Comparison of ENCODE assay signal across 23 cellular contexts in the genomic region with DNA sequence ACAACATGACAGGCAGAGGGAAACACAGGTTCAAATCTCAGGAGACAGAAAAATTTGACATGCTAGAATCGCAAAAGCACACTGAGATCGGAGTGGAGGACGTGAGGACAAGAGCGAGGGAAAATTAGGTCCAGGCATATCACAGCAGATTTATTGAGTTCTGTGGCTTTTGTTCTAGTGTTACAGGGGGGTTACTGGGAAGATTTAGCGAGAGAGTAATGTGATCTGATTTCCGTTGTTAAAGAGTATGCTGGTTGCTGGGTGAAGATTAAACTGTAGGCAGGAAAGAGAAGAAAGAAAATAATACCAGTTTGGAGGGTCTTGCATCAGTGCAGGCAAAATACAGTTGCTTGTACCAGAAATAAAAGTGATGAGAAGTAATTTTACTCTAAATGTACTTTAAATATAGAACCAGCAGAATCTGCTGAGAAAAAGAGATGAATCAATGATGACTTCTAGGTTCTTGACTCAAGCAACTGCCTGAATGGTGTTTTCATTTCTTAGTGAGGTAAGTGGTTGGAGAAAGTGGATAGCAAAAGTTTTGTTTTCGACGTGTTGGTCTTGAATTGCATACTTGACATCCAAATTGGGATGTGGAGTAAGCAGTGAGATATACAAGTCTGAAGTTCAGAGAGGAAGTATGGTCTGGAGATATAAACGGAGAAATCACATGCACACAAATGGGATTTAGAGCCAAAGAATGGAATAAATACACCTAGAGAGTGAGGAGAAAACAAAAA.
"Had no signal": no experiment of that assay in that cellular context is flagged by ENCODE, and none has a peak within 500 bp of the region (broad histone marks: within the 10 kb centered on the region; RNA-seq: fewer than 3 reads in every experiment).

No MANE protein-coding gene starts in this region.

- H3K4me1 Mint-ChIP-seq: activated CD4-positive, alpha-beta memory T cell treated with anti-CD3 and anti-CD28 coated beads, Interleukin-2, amount 10 ng/mL, durations not matched to agents 7 days and 5 days; activated CD8-positive, alpha-beta memory T cell treated with anti-CD3 and anti-CD28 coated beads, Interleukin-2, amount 10 ng/mL, durations not matched to agents 7 days and 5 days; activated naive CD8-positive, alpha-beta T cell treated with anti-CD3 and anti-CD28 coated beads for 36 hours; activated T-helper 17 cell treated with anti-CD3 and anti-CD28 coated beads, Interleukin-2, amount 50 U/mL, for 72 hours; naive thymus-derived CD4-positive, alpha-beta T cell; stimulated activated effector memory CD8-positive, alpha-beta T cell treated with anti-CD3 and anti-CD28 coated beads, Interleukin-12 subunit alpha, Interleukin-12 subunit beta, amount 100 ng/mL, for 72 hours had no signal

- H3K27me3 ChIP-seq: body of pancreas, ovary, right lobe of liver, testis had no signal

- H3K27me3 Mint-ChIP-seq: activated CD4-positive, alpha-beta memory T cell treated with anti-CD3 and anti-CD28 coated beads, Interleukin-2, amount 10 ng/mL, durations not matched to agents 7 days and 5 days; type B pancreatic cell had no signal

- H3K27ac Mint-ChIP-seq: activated CD4-positive, alpha-beta memory T cell treated with anti-CD3 and anti-CD28 coated beads, Interleukin-2, amount 10 ng/mL, durations not matched to agents 7 days and 5 days; activated CD8-positive, alpha-beta memory T cell treated with anti-CD3 and anti-CD28 coated beads, Interleukin-2, amount 10 ng/mL, durations not matched to agents 7 days and 5 days; activated naive CD8-positive, alpha-beta T cell treated with anti-CD3 and anti-CD28 coated beads for 36 hours; activated T-helper 17 cell treated with anti-CD3 and anti-CD28 coated beads, Interleukin-2, amount 50 U/mL, for 72 hours; naive thymus-derived CD4-positive, alpha-beta T cell; stimulated activated effector memory CD8-positive, alpha-beta T cell treated with anti-CD3 and anti-CD28 coated beads, Interleukin-12 subunit alpha, Interleukin-12 subunit beta, amount 100 ng/mL, for 72 hours; type B pancreatic cell; WTC11 had no signal

- DNase-seq: activated CD4-positive, alpha-beta memory T cell treated with anti-CD3 and anti-CD28 coated beads, Interleukin-2, amount 10 ng/mL, durations not matched to agents 7 days and 5 days; activated CD4-positive, alpha-beta T cell treated with anti-CD3 and anti-CD28 coated beads for 4 hours; activated CD8-positive, alpha-beta memory T cell treated with anti-CD3 and anti-CD28 coated beads, Interleukin-2, amount 10 ng/mL, durations not matched to agents 7 days and 5 days; activated naive CD4-positive, alpha-beta T cell; activated naive CD8-positive, alpha-beta T cell treated with anti-CD3 and anti-CD28 coated beads for 36 hours; amygdala; body of pancreas; central memory CD4-positive, alpha-beta T cell; dorsolateral prefrontal cortex; head of caudate nucleus; mesenchymal stem cell; mucosa of descending colon; naive thymus-derived CD4-positive, alpha-beta T cell; ovary; psoas muscle; right lobe of liver; stimulated activated CD4-positive, alpha-beta T cell treated with anti-CD3 and anti-CD28 coated beads, Interleukin-4, amount 100 ng/mL, for 24 hours; testis had no signal

- H3K9me3 Mint-ChIP-seq: activated CD4-positive, alpha-beta memory T cell treated with anti-CD3 and anti-CD28 coated beads, Interleukin-2, amount 10 ng/mL, durations not matched to agents 7 days and 5 days; activated naive CD8-positive, alpha-beta T cell treated with anti-CD3 and anti-CD28 coated beads for 36 hours; activated T-helper 17 cell treated with anti-CD3 and anti-CD28 coated beads, Interleukin-2, amount 50 U/mL, for 72 hours; stimulated activated effector memory CD8-positive, alpha-beta T cell treated with anti-CD3 and anti-CD28 coated beads, Interleukin-12 subunit alpha, Interleukin-12 subunit beta, amount 100 ng/mL, for 72 hours; type B pancreatic cell; WTC11 had no signal

- H3K4me1 ChIP-seq: body of pancreas, psoas muscle, testis had no signal

- H3K36me3 Mint-ChIP-seq: activated CD8-positive, alpha-beta memory T cell treated with anti-CD3 and anti-CD28 coated beads, Interleukin-2, amount 10 ng/mL, durations not matched to agents 7 days and 5 days; activated naive CD8-positive, alpha-beta T cell treated with anti-CD3 and anti-CD28 coated beads for 36 hours; naive thymus-derived CD4-positive, alpha-beta T cell; stimulated activated effector memory CD8-positive, alpha-beta T cell treated with anti-CD3 and anti-CD28 coated beads, Interleukin-12 subunit alpha, Interleukin-12 subunit beta, amount 100 ng/mL, for 72 hours; type B pancreatic cell; WTC11 had no signal

- H3K36me3 ChIP-seq: ovary, right lobe of liver had no signal

- H3K4me3 ChIP-seq: body of pancreas, dorsolateral prefrontal cortex, mucosa of descending colon, ovary, psoas muscle, right lobe of liver, smooth muscle cell, testis had no signal

- H3K4me3 Mint-ChIP-seq: activated CD4-positive, alpha-beta memory T cell treated with anti-CD3 and anti-CD28 coated beads, Interleukin-2, amount 10 ng/mL, durations not matched to agents 7 days and 5 days; activated CD8-positive, alpha-beta memory T cell treated with anti-CD3 and anti-CD28 coated beads, Interleukin-2, amount 10 ng/mL, durations not matched to agents 7 days and 5 days; activated naive CD8-positive, alpha-beta T cell treated with anti-CD3 and anti-CD28 coated beads for 36 hours; activated T-helper 17 cell treated with anti-CD3 and anti-CD28 coated beads, Interleukin-2, amount 50 U/mL, for 72 hours; naive thymus-derived CD4-positive, alpha-beta T cell; stimulated activated effector memory CD8-positive, alpha-beta T cell treated with anti-CD3 and anti-CD28 coated beads, Interleukin-12 subunit alpha, Interleukin-12 subunit beta, amount 100 ng/mL, for 72 hours; type B pancreatic cell; WTC11 had no signal

- H3K9me3 ChIP-seq: body of pancreas, mucosa of descending colon, ovary, psoas muscle, right lobe of liver, testis had no signal
